ENCODE assay signal across 21 cellular contexts in the genomic region with DNA sequence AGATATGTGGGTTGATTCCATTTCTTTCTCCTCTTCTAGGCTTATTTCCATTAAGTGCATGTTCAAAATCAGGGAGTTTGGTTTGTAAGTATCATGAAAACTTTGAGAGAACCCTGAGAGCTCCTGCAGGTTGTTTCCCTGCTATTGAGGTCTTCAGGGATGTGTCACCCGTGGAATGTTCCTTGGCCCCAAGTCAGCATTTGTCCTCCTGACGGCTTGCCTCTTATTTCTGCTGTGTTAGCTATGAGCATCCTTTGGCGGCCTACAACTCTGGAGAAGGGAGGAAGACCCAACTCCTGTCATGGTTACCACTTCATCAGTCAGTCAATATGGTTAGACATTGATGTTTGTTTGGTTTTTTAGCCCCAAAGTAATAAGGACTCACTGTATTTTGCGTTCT.
"Had no signal": no experiment of that assay in that cellular context is flagged by ENCODE, and none has a peak within 500 bp of the region (broad histone marks: within the 10 kb centered on the region; RNA-seq: fewer than 3 reads in every experiment).

No MANE protein-coding gene starts in this region.

- H3K4me3 ChIP-seq: coronary artery, hepatocyte, mucosa of descending colon, ovary, right atrium auricular region, sigmoid colon, suprapubic skin, thyroid gland had no signal

- H3K4me3 Mint-ChIP-seq: endodermal cell; naive thymus-derived CD8-positive, alpha-beta T cell; neural crest cell; type B pancreatic cell had no signal

- H3K4me1 Mint-ChIP-seq: endodermal cell had no signal

- ATAC-seq: left colon; mucosa of descending colon; naive thymus-derived CD8-positive, alpha-beta T cell; stimulated activated naive CD8-positive, alpha-beta T cell treated with anti-CD3 and anti-CD28 coated beads, Interleukin-15, Interleukin-2, amounts not matched to agents 100 U/mL and 50 U/mL, for 24 hours had no signal

- H3K4me1 ChIP-seq: right atrium auricular region, sigmoid colon, thyroid gland had no signal

- H3K9me3 Mint-ChIP-seq: endodermal cell had no signal

- H3K27me3 ChIP-seq: hepatocyte, ovary, right atrium auricular region, sigmoid colon, suprapubic skin, thyroid gland had no signal

- H3K27ac ChIP-seq: coronary artery, hepatocyte, ovary, right atrium auricular region, sigmoid colon, suprapubic skin, thyroid gland had no signal

- H3K9me3 ChIP-seq: mucosa of descending colon, ovary, right atrium auricular region, sigmoid colon, suprapubic skin, thyroid gland had no signal

- H3K27ac Mint-ChIP-seq: endodermal cell, type B pancreatic cell had no signal

- H3K36me3 ChIP-seq: ovary had no signal

- DNase-seq: effector CD4-positive, alpha-beta T cell; endodermal cell; erythroblast; foreskin melanocyte; head of caudate nucleus; left colon; mammary epithelial cell; mucosa of descending colon; naive thymus-derived CD8-positive, alpha-beta T cell; ovary; sigmoid colon; small intestine; stimulated activated CD4-positive, alpha-beta T cell treated with anti-CD3 and anti-CD28 coated beads, Interleukin-2, amount 100 ng/mL, for 48 hours; stimulated activated naive CD8-positive, alpha-beta T cell treated with anti-CD3 and anti-CD28 coated beads, Interleukin-15, Interleukin-2, amounts not matched to agents 100 U/mL and 50 U/mL, for 24 hours; thyroid gland had no signal
